Comparison of ENCODE assay signal across 8 cellular contexts in the genomic region with DNA sequence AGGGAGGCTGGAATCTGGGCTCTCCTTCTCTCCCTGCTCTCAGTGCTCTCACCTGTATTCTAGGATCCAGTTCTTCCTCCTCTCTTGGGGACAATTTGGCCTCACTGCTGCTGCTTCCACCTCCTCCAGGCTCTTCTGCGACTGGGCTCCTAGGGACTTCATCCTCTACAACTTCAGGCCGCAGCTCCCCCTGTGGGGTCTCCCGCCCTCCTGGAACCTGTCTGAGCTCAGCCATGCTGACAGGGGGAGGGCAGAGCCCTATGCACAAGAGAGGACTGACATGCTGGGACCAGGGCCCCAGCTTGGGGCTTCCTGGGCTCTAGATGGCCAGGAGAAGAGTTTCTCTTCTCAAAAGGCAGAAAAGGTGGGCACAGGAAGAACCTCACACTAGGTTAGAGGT. TPM values are rescaled to one million over a fixed set of nuclear protein-coding genes. Genes with fewer than 3 reads are reported as not detected.
DNase-seq lines count a peak whose midpoint lies in the region; ATAC-seq and TF ChIP-seq lines count a peak whose summit lies in the region.

No MANE protein-coding gene starts in this region.

- TF ChIP-seq CTCF in right atrium auricular region (IDR thresholded peaks at IDR 0.05): no peak
- no peak for TF ChIP-seq CTCF in breast epithelium (IDR thresholded peaks at IDR 0.05)
- TF ChIP-seq CTCF in mesothelial cell of epicardium (IDR thresholded peaks at IDR 0.05; ENCODE audit: unreplicated experiment): no peak
- TF ChIP-seq CTCF in uterus (IDR thresholded peaks at IDR 0.05): no peak

- H3K36me3 ChIP-seq in right atrium auricular region (peaks cover 10% of the 10 kb centered on the region), breast epithelium (no peaks in the 10 kb centered on the region), uterus (no peaks in the 10 kb centered on the region)

- H3K4me1 Mint-ChIP-seq in mesothelial cell of epicardium: peaks cover 34% of the 10 kb centered on the region

- intact Hi-C loops in left ventricle myocardium superior (cut with micrococcal nuclease) (no loop called here), breast epithelium (cut with DNase I; ENCODE audit: low total_unique reads) (no loop called here), uterus (cut with DNase I; ENCODE audit: low total_unique reads) (no loop called here)

- H3K27ac Mint-ChIP-seq in mesothelial cell of epicardium: peak overlapping the region; percentile 99

- H3K27ac ChIP-seq in right atrium auricular region (peak overlapping the region in 1 of 2 donors; percentile 97), breast epithelium (peak overlapping the region in 1 of 2 donors; percentile 98), uterus (peak overlapping the region; percentile 93 to 98)

- peak overlapping the region; percentile 99 for H3K4me3 Mint-ChIP-seq in mesothelial cell of epicardium

- peak overlapping the region; percentile 75 to 92 for H3K4me3 ChIP-seq in right atrium auricular region
- H3K4me3 ChIP-seq in breast epithelium: peak overlapping the region; percentile 74 to 96 (median 90)
- H3K4me3 ChIP-seq in uterus: peak overlapping the region; percentile 89 to 99

- H3K36me3 Mint-ChIP-seq in mesothelial cell of epicardium: peaks cover 5% of the 10 kb centered on the region

- H3K9me3 Mint-ChIP-seq in mesothelial cell of epicardium: no peaks in the 10 kb centered on the region

- H3K27me3 ChIP-seq in right atrium auricular region (no peaks in the 10 kb centered on the region), breast epithelium (no peaks in the 10 kb centered on the region), uterus (no peaks in the 10 kb centered on the region)

- H3K4me1 ChIP-seq in right atrium auricular region: peaks cover 0 to 63% of the 10 kb centered on the region in 2 donors
- H3K4me1 ChIP-seq in breast epithelium: peaks cover 5 to 19% of the 10 kb centered on the region in 2 donors
- peaks cover 0 to 24% of the 10 kb centered on the region in 2 donors for H3K4me1 ChIP-seq in uterus

- no peak for ATAC-seq in left ventricle myocardium superior

- H3K27me3 Mint-ChIP-seq in mesothelial cell of epicardium (ENCODE audit: low read depth): no peaks in the 10 kb centered on the region

- TF ChIP-seq POLR2A in breast epithelium (IDR thresholded peaks at IDR 0.05): no peak
- TF ChIP-seq POLR2A in uterus (IDR thresholded peaks at IDR 0.05): no peak

- DNase-seq in right atrium auricular region (ENCODE audit: low spot score): no peak
- DNase-seq in left ventricle myocardium superior: no peak
- DNase-seq in breast epithelium (ENCODE audit: low spot score in 2 of 2): no peak
- DNase-seq in mesothelial cell of epicardium (ENCODE audit: low spot score in 2 of 2, unreplicated experiment in 2 of 2): no peak
- DNase-seq in uterus: no peak
- no peak for DNase-seq in NCI-H446 treated with DMSO at 0.1 percent for 48 hours (lab: John Stamatoyannopoulos, UW)
- no peak for DNase-seq in DMS79 (lab: John Stamatoyannopoulos, UW)
- no peak for DNase-seq in cerebellar cortex (ENCODE audit: low spot score)

- no peaks in the 10 kb centered on the region for H3K9me3 ChIP-seq in right atrium auricular region
- H3K9me3 ChIP-seq in breast epithelium: no peaks in the 10 kb centered on the region
- H3K9me3 ChIP-seq in uterus: no peaks in the 10 kb centered on the region

RNA-seq across cellular contexts. Expression of gene SH3BP5L, which starts 1.0 kb away (rescaled TPM):
- 10 to 100 TPM; 13.6 to 18.5 TPM for total RNA-seq in right atrium auricular region
- 20.1 TPM for total RNA-seq in left ventricle myocardium superior
- 10 to 100 TPM; 11.5 to 18.9 (median 13.4) TPM for total RNA-seq in breast epithelium
- 24.9 to 26.9 TPM (median 26.2 TPM) in 3 replicates for total RNA-seq in mesothelial cell of epicardium
- 10 to 100 TPM in 3 of 4 donors, 1 to 10 TPM in 1; 2.6 to 29.8 (median 16.4) TPM for total RNA-seq in uterus

RNA-seq across cellular contexts. Expression of gene ZNF672, which starts 13.3 kb away (rescaled TPM):
- total RNA-seq in right atrium auricular region: 10 to 100 TPM; 55.3 to 59.1 TPM
- total RNA-seq in left ventricle myocardium superior: 45.5 TPM
- total RNA-seq in breast epithelium: 10 to 100 TPM; 23.2 to 31.6 (median 27.2) TPM
- 36.1 to 40.9 TPM (median 38.2 TPM) in 3 replicates for total RNA-seq in mesothelial cell of epicardium
- 10 to 100 TPM; 15.0 to 34.3 (median 24.0) TPM for total RNA-seq in uterus

RNA-seq across cellular contexts. Expression of gene ZNF692, which starts 34.2 kb away (rescaled TPM):
- total RNA-seq in right atrium auricular region: 10 to 100 TPM in 1 of 2 donors, 1 to 10 TPM in 1; 9.7 to 11.8 TPM
- 27.1 TPM for total RNA-seq in left ventricle myocardium superior
- 10 to 100 TPM; 11.5 to 84.3 (median 77.7) TPM for total RNA-seq in breast epithelium
- 78.9 to 84.2 TPM (median 80.1 TPM) in 3 replicates for total RNA-seq in mesothelial cell of epicardium
- total RNA-seq in uterus: 10 to 100 TPM; 21.2 to 43.5 (median 29.2) TPM
